Comparison of ENCODE assay signal across 23 cellular contexts in genomic region chr2:2793925-2794324, GRCh38.
"Had no signal": no experiment of that assay in that cellular context is flagged by ENCODE, and none has a peak within 500 bp of the region (broad histone marks: within the 10 kb centered on the region; RNA-seq: fewer than 3 reads in every experiment).

No MANE protein-coding gene starts in this region.

- H3K36me3 Mint-ChIP-seq: memory B cell had no signal

- H3K4me1 ChIP-seq: esophagus muscularis mucosa, gastrocnemius medialis, heart right ventricle, left ventricle myocardium inferior, lower lobe of right lung, upper lobe of left lung, vagina had no signal

- H3K4me3 ChIP-seq: dorsolateral prefrontal cortex, esophagus muscularis mucosa, gastrocnemius medialis, heart right ventricle, left ventricle myocardium inferior, lower lobe of right lung, ovary, smooth muscle cell, upper lobe of left lung, vagina had no signal

- FAIRE-seq: endometrium, islet of Langerhans had no signal

- H3K36me3 ChIP-seq: esophagus muscularis mucosa, gastrocnemius medialis, heart right ventricle, left ventricle myocardium inferior, lower lobe of right lung, neutrophil, ovary, upper lobe of left lung, vagina had no signal

- H3K4me1 Mint-ChIP-seq: memory B cell had no signal

- H3K9me3 ChIP-seq: esophagus muscularis mucosa, gastrocnemius medialis, heart right ventricle, left ventricle myocardium inferior, lower lobe of right lung, neutrophil, upper lobe of left lung, vagina had no signal

- H3K4me2 ChIP-seq: smooth muscle cell had no signal

- DNase-seq: cortex of kidney; dorsolateral prefrontal cortex; effector CD8-positive, alpha-beta T cell; gastrocnemius medialis; heart right ventricle; hypothalamus; left ventricle myocardium inferior; lower lobe of right lung; midbrain; ovary; stimulated activated CD4-positive, alpha-beta T cell treated with anti-CD3 and anti-CD28 coated beads, Interleukin-2, amount 100 ng/mL, for 48 hours; stimulated activated naive CD4-positive, alpha-beta T cell treated with Interleukin-2 at 50 U/mL for 16 hours; upper lobe of left lung had no signal

- H3K27me3 ChIP-seq: gastrocnemius medialis, neutrophil, ovary, upper lobe of left lung, vagina had no signal

- ATAC-seq: gastrocnemius medialis, heart right ventricle, lower lobe of right lung had no signal

- H3K4me3 Mint-ChIP-seq: memory B cell, nephron had no signal

- H3K27ac ChIP-seq: dorsolateral prefrontal cortex, epithelial cell of prostate, esophagus muscularis mucosa, gastrocnemius medialis, heart right ventricle, left ventricle myocardium inferior, lower lobe of right lung, neutrophil, ovary, upper lobe of left lung, vagina had no signal

- H3K27ac Mint-ChIP-seq: memory B cell, progenitor cell of endocrine pancreas had no signal
